ENCODE assay signal across 11 cellular contexts in the genomic region with DNA sequence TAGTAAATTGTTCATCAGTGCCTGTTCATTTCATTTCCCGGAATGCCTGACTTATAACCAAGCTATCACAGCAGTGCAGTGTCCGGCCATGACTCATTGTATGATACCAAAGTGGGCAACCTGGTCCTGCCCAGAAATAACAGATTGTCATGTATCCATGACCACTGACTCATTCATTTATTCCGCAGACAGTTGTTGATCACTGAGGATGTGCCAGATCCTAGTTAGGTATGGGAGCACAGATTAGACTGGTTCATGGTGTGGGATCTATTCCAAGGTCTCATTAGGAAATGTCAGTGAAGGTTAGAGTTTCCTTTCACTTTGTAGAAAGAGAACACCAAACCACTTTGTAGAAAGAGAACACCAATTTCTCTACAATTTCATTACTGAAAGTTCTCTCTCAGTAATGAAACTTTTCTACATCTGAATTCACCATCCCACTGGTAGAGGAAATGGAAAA. TPM values are rescaled to one million over a fixed set of nuclear protein-coding genes. Genes with fewer than 3 reads are reported as not detected.
DNase-seq lines count a peak whose midpoint lies in the region; FAIRE-seq and TF ChIP-seq lines count a peak whose summit lies in the region.
"Had no signal": no experiment of that assay in that cellular context is flagged by ENCODE, and none has a peak within 500 bp of the region (broad histone marks: within the 10 kb centered on the region; RNA-seq: fewer than 3 reads in every experiment).

No MANE protein-coding gene starts in this region.

- H3K36me3 ChIP-seq in esophagus muscularis mucosa, result no peaks in the 10 kb centered on the region

- H3K27me3 ChIP-seq in esophagus muscularis mucosa, result no peaks in the 10 kb centered on the region

- H3K27me3 Mint-ChIP-seq in osteocyte (ENCODE audit: unreplicated experiment), result no peaks in the 10 kb centered on the region

- no peak overlapping the region for H3K4me3 Mint-ChIP-seq in osteocyte (ENCODE audit: unreplicated experiment)

- H3K9me3 ChIP-seq in esophagus muscularis mucosa, result no peaks in the 10 kb centered on the region

- H3K36me3 Mint-ChIP-seq in osteocyte (ENCODE audit: unreplicated experiment), result peaks cover 51% of the 10 kb centered on the region

- peaks cover 91% of the 10 kb centered on the region for H3K4me1 Mint-ChIP-seq in osteocyte (ENCODE audit: unreplicated experiment)

- peak; percentile 73 for DNase-seq in GM04503 (ENCODE audit: low read depth)
- DNase-seq in RCC 7860 (ENCODE audit: low spot score), result peak; percentile 94
- no peak for DNase-seq in esophagus muscularis mucosa (ENCODE audit: extremely low spot score)
- DNase-seq in osteocyte (ENCODE audit: extremely low spot score, unreplicated experiment), result no peak
- DNase-seq in superior temporal gyrus (ENCODE audit: extremely low spot score), result no peak
- no peak for DNase-seq in NCI-H748 (lab: John Stamatoyannopoulos, UW; ENCODE audit: unreplicated experiment)
- no peak for DNase-seq in activated CD8-positive, alpha-beta memory T cell treated with anti-CD3 and anti-CD28 coated beads for 24 hours
- no peak for DNase-seq in AML-193 (lab: John Stamatoyannopoulos, UW)
- DNase-seq: mesendoderm, NCI-H1417 treated with DMSO at 0.1 percent for 48 hours, T-helper 1 cell had no signal

- H3K27ac Mint-ChIP-seq in osteocyte (ENCODE audit: unreplicated experiment), result peak overlapping the region; percentile 89

- 25% methylated on average over 3 of the region's 3 CpGs for WGBS in esophagus muscularis mucosa

- peak overlapping the region; percentile 15 to 56 (median 34) for H3K27ac ChIP-seq in esophagus muscularis mucosa (replicated peaks in 1 of 4)

- H3K9me3 Mint-ChIP-seq in osteocyte (ENCODE audit: unreplicated experiment), result peaks cover 4% of the 10 kb centered on the region

- no peak for TF ChIP-seq EP300 in esophagus muscularis mucosa (IDR thresholded peaks at IDR 0.05)

- no peak for TF ChIP-seq POLR2A in esophagus muscularis mucosa (IDR thresholded peaks at IDR 0.05; ENCODE audit: low read depth)

- H3K4me1 ChIP-seq in esophagus muscularis mucosa, result peaks cover 47 to 67% (median 56%) of the 10 kb centered on the region in 4 donors

- peak overlapping the region in 1 of 4 donors; percentile 4 for H3K4me3 ChIP-seq in esophagus muscularis mucosa

- no peak for TF ChIP-seq CTCF in esophagus muscularis mucosa (IDR thresholded peaks at IDR 0.05)
- TF ChIP-seq CTCF in osteocyte (IDR thresholded peaks at IDR 0.05), result no peak

- intact Hi-C loops in esophagus muscularis mucosa (cut with DNase I), result no loop called here

- peak; percentile 99 for FAIRE-seq in RCC 7860 (lab: Jason Lieb, UNC)

RNA-seq across cellular contexts. Expression of a gene that starts 8.7 kb away (rescaled TPM):
- total RNA-seq in esophagus muscularis mucosa (10 to 100 TPM in 2 of 4 donors, 1 to 10 TPM in 2; 6.0 to 19.8 (median 10.5) TPM), osteocyte (874 and 888 TPM in 2 replicates)

Comparison
In these comparisons a context has a peak if more than half of its experiments do, and no peak if none do; other contexts are left out.
1. DNase-seq: peak in GM04503 (single experiment) and RCC 7860 (single experiment); none in esophagus muscularis mucosa (single experiment), osteocyte (single experiment), superior temporal gyrus (single experiment), NCI-H748 (single experiment), activated CD8-positive, alpha-beta memory T cell treated with anti-CD3 and anti-CD28 coated beads for 24 hours (single experiment) and AML-193 (0 of 2).
2. RNA of a gene that starts 8.7 kb away (total RNA-seq): 874 to 888 TPM in osteocyte; 6.0 to 19.8 TPM in esophagus muscularis mucosa; every median in the first group is over 10 times any median in the second.